Comparison of ENCODE assay signal across 4 cellular contexts in the genomic region with DNA sequence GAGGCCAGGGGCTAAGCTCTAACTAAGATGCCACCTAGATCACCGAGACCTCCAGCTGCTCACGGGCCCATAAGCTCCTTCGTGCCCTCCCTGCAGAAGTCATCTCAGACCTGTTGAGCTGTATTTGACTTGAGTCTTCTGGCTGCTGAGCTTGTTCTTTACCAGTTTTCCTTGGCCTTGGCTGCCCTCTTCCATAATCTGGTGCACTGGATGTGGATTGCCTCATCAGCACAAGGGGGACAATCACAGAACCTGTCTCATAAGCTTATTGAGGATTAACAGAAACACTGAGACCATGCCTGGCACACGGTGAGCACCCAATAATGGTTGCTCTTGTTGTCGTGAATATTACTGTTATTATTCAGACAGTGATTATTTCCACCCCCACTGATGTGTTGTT.
"Had no signal": no experiment of that assay in that cellular context is flagged by ENCODE, and none has a peak within 500 bp of the region (broad histone marks: within the 10 kb centered on the region; RNA-seq: fewer than 3 reads in every experiment).

No MANE protein-coding gene starts in this region.

- H3K4me3 ChIP-seq: GM23338 had no signal

- DNase-seq: H9, HCEC 1CT, IMR-90 had no signal
